20 cellular contexts compared by ENCODE assay signal in the genomic region with DNA sequence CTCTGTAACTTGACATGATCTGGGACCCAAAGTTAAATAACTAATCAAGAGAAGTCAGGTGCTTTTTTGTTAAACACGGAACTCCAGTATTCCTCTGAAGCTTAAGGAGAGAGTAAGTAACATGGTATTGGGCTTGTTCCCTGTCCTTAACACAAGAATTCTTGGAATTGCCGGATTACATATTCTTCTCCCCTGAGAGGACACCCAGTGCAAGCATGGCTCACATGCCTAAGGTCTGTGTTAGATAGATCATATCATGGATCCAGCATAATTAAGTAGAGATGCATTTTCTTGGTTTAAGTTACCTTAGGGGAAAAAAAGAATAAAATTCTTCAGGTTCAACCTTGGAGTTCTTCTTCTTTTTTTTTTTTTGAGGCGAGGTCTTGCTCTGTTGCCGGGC.
"Had no signal": no experiment of that assay in that cellular context is flagged by ENCODE, and none has a peak within 500 bp of the region (broad histone marks: within the 10 kb centered on the region; RNA-seq: fewer than 3 reads in every experiment).

No MANE protein-coding gene starts in this region.

- ATAC-seq: WTC11 had no signal

- H3K4me3 ChIP-seq: adrenal gland, lung had no signal

- H3K9me3 ChIP-seq: adrenal gland, neutrophil had no signal

- H3K27me3 ChIP-seq: adrenal gland had no signal

- H3K4me1 ChIP-seq: adrenal gland had no signal

- H3K27ac ChIP-seq: neutrophil had no signal

- FAIRE-seq: endothelial cell of umbilical vein, small intestine had no signal

- H3K36me3 ChIP-seq: adrenal gland, neutrophil had no signal

- DNase-seq: activated CD4-positive, alpha-beta memory T cell treated with anti-CD3 and anti-CD28 coated beads, Interleukin-2, amount 10 ng/mL, durations not matched to agents 7 days and 5 days; activated CD4-positive, alpha-beta T cell treated with anti-CD3 and anti-CD28 coated beads for 4 hours; activated effector memory CD4-positive, alpha-beta T cell treated with Interleukin-2 at 50 U/mL for 16 hours; activated naive CD4-positive, alpha-beta T cell treated with anti-CD3 and anti-CD28 coated beads, Interleukin-2, amount 50 U/mL, for 16 hours; activated T-cell treated with anti-CD3 and anti-CD28 coated beads, Interleukin-2, amount 50 U/mL, for 24 hours; adrenal gland; effector CD8-positive, alpha-beta T cell; foreskin melanocyte; head of caudate nucleus; left cardiac atrium; naive thymus-derived CD4-positive, alpha-beta T cell; posterior cingulate gyrus; small intestine; stimulated activated CD4-positive, alpha-beta T cell treated with anti-CD3 and anti-CD28 coated beads, Interleukin-4, amount 100 ng/mL, for 4 hours; stimulated activated CD8-positive, alpha-beta memory T cell treated with anti-CD3 and anti-CD28 coated beads, Interleukin-4, amount 100 ng/mL, for 48 hours; stimulated activated naive CD4-positive, alpha-beta T cell treated with Interleukin-2 at 50 U/mL for 16 hours had no signal
